In the genomic region with DNA sequence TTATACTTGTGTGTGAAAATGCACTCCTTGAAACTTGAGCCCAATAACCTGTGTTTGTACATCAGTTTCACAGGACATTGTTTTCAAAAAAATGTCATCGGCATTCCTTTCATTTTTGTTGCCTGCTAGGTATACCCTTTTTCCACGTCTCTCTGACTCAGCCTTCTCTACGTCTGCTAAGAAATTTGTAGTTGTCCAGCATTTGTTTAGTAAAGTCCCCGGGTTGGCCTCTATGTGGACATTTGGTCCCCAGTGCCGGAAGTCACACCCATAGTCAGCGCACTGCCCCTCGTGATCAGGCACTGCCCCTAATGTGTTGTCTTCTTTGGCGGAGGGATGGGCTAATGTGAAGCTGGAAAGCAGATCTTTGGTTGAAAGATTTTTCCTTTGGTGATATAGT, we compare ENCODE assay signal across 19 cellular contexts.
"Had no signal": no experiment of that assay in that cellular context is flagged by ENCODE, and none has a peak within 500 bp of the region (broad histone marks: within the 10 kb centered on the region; RNA-seq: fewer than 3 reads in every experiment).

No MANE protein-coding gene starts in this region.

- H3K27ac ChIP-seq: foreskin keratinocyte, left lung, spleen, vagina had no signal

- H3K4me1 ChIP-seq: foreskin keratinocyte had no signal

- H3K27me3 ChIP-seq: left lung, right atrium auricular region, spleen, transverse colon, vagina had no signal

- H3K36me3 ChIP-seq: left lung, right atrium auricular region, spleen, transverse colon, vagina had no signal

- ATAC-seq: activated CD4-positive, alpha-beta T cell treated with anti-CD3 and anti-CD28 coated beads for 36 hours; activated CD8-positive, alpha-beta memory T cell treated with anti-CD3 and anti-CD28 coated beads, Interleukin-2, amount 10 ng/mL, durations not matched to agents 7 days and 5 days; activated CD8-positive, alpha-beta T cell treated with anti-CD3 and anti-CD28 coated beads, Interleukin-2, amount 10 ng/mL, durations not matched to agents 7 days and 5 days; activated naive CD8-positive, alpha-beta T cell treated with anti-CD3 and anti-CD28 coated beads, Interleukin-2, amount 50 U/mL, for 24 hours; esophagus mucosa; foreskin keratinocyte; left lung; natural killer cell had no signal

- H3K4me3 ChIP-seq: left lung, lung, right atrium auricular region, spleen, transverse colon, vagina had no signal

- H3K9me3 ChIP-seq: left lung, right atrium auricular region, spleen, transverse colon, vagina had no signal

- DNase-seq: activated CD4-positive, alpha-beta T cell treated with anti-CD3 and anti-CD28 coated beads for 36 hours; activated CD4-positive, CD25-positive, alpha-beta regulatory T cell; activated CD8-positive, alpha-beta memory T cell treated with anti-CD3 and anti-CD28 coated beads, Interleukin-2, amount 10 ng/mL, durations not matched to agents 7 days and 5 days; activated CD8-positive, alpha-beta T cell treated with anti-CD3 and anti-CD28 coated beads, Interleukin-2, amount 10 ng/mL, durations not matched to agents 7 days and 5 days; activated naive CD8-positive, alpha-beta T cell treated with anti-CD3 and anti-CD28 coated beads, Interleukin-2, amount 50 U/mL, for 24 hours; activated T-cell treated with anti-CD3 and anti-CD28 coated beads, Interleukin-2, amount 50 U/mL, for 48 hours; endodermal cell; foreskin keratinocyte; left lung; mesendoderm; natural killer cell; spleen; stimulated activated naive CD4-positive, alpha-beta T cell; T-helper 1 cell; transverse colon had no signal
